8 cellular contexts compared by ENCODE assay signal in genomic region chr12:53046655-53047220, GRCh38. TPM values are rescaled to one million over a fixed set of nuclear protein-coding genes. Genes with fewer than 3 reads are reported as not detected.
DNase-seq lines count a peak whose midpoint lies in the region; ATAC-seq, FAIRE-seq and TF ChIP-seq lines count a peak whose summit lies in the region.

No MANE protein-coding gene starts in this region.

- H3K4me3 ChIP-seq in duodenal mucosa (ENCODE audit: low read depth in 1 of 2, low read length in 2 of 2) (peak overlapping the region; percentile 94 to 95), right lobe of liver (peak overlapping the region; percentile 59 to 72 (median 67))

- no peaks in the 10 kb centered on the region for H3K36me3 ChIP-seq in duodenal mucosa (ENCODE audit: control insufficient read depth in 1 of 2, insufficient read depth in 2 of 2, low read length in 2 of 2)
- H3K36me3 ChIP-seq in right lobe of liver, result peaks cover 0 to 3% (median 0%) of the 10 kb centered on the region in 4 donors

- peak overlapping the region; percentile 98 to 99 for H3K9ac ChIP-seq in duodenal mucosa (ENCODE audit: low read depth in 1 of 2, low read length in 2 of 2)

- no peaks in the 10 kb centered on the region for H3K9me3 ChIP-seq in duodenal mucosa (ENCODE audit: control insufficient read depth in 1 of 2, low read length in 2 of 2)
- no peaks in the 10 kb centered on the region for H3K9me3 ChIP-seq in right lobe of liver

- peak; percentile 31 for ATAC-seq in GM21825 (IDR thresholded peaks at IDR 0.05; ENCODE audit: unreplicated experiment)
- ATAC-seq in right lobe of liver, result peak; percentile 23 to 61 (median 48)

- H3K4me1 ChIP-seq in duodenal mucosa (ENCODE audit: control insufficient read depth in 1 of 2, insufficient read depth in 2 of 2, low read length in 2 of 2) (peaks cover 57 to 59% of the 10 kb centered on the region in 2 donors), right lobe of liver (peaks cover 0 to 39% (median 11%) of the 10 kb centered on the region in 4 donors)

- intact Hi-C loops in right lobe of liver (cut with DNase I), result no loop called here

- no peaks in the 10 kb centered on the region for H3K27me3 ChIP-seq in duodenal mucosa (ENCODE audit: control insufficient read depth in 1 of 2, insufficient read depth in 2 of 2, low read length in 2 of 2)
- H3K27me3 ChIP-seq in right lobe of liver, result no peaks in the 10 kb centered on the region

- DNase-seq in Daoy (ENCODE audit: low read depth) (peak; percentile 78), M059J (ENCODE audit: low read depth) (peak; percentile 92), right lobe of liver (peak in 2 of 3 donors; percentile 94 to 96), GM12891 (ENCODE audit: insufficient read length, low spot score) (no peak)
- peak; percentile 29 to 41 for DNase-seq in stimulated activated CD4-positive, alpha-beta T cell treated with anti-CD3 and anti-CD28 coated beads, Interleukin-4, amount 100 ng/mL, for 48 hours (ENCODE audit: low read depth in 2 of 2)

- H3K27ac ChIP-seq in VCaP (peak overlapping the region; percentile 95), duodenal mucosa (ENCODE audit: low read depth, low read length) (peak overlapping the region; percentile 94), right lobe of liver (peak overlapping the region; percentile 87 to 97 (median 93))

- no peak for TF ChIP-seq CTCF in VCaP (conservative IDR thresholded peaks at IDR 0.05)
- TF ChIP-seq CTCF in right lobe of liver (IDR thresholded peaks at IDR 0.05), result no peak

- WGBS in right lobe of liver (ENCODE audit: insufficient coverage, low coverage, low lambda C conversion rate, missing lambda C conversion rate), result 1% methylated on average over 26 of the region's 44 CpGs

- TF ChIP-seq POLR2A in right lobe of liver (IDR thresholded peaks at IDR 0.05) (peak; percentile 92), GM12891 (IDR thresholded peaks at IDR 0.05; ENCODE audit: low read depth, low read length) (no peak)

- no peak for FAIRE-seq in GM12891 (lab: Jason Lieb, UNC)

TF ChIP-seq in GM12891, 5 proteins besides CTCF, POLR2A, EP300 and RAD21:
- TF ChIP-seq PAX5 (IDR thresholded peaks at IDR 0.05; ENCODE audit: insufficient read depth, low read length, severe bottlenecking) (no peak), SPI1 (IDR thresholded peaks at IDR 0.05; ENCODE audit: low read depth, low read length) (no peak), TAF1 (IDR thresholded peaks at IDR 0.05; ENCODE audit: low read depth, low read length) (no peak), POU2F2 (IDR thresholded peaks at IDR 0.05; ENCODE audit: low read depth, low read length) (no peak), POLR2AphosphoS5 (IDR thresholded peaks at IDR 0.05; ENCODE audit: low read depth, low read length) (no peak)

RNA-seq across cellular contexts. Expression of gene TNS2, which starts 3.1 kb away (rescaled TPM):
- total RNA-seq in Daoy (2014; rRNA removed; shearing (Covaris generic)), result 7.0 and 8.2 TPM in 2 replicates
- total RNA-seq in M059J (2014; rRNA removed; shearing (Covaris generic)), result 31.1 and 39.9 TPM in 2 replicates
- total RNA-seq in right lobe of liver, result 100 to 1,000 TPM in 3 of 6 experiments, 10 to 100 TPM in 3; 50.5 to 139 (median 86.9) TPM
- polyA plus RNA-seq in GM12891 (2012; ENCODE audit: low read depth, missing spikeins), result 0.32 TPM

RNA-seq across cellular contexts. Expression of gene SPRYD3, which starts 32.5 kb away (rescaled TPM):
- total RNA-seq in Daoy (2014; rRNA removed; shearing (Covaris generic)), result 22.2 and 23.8 TPM in 2 replicates
- total RNA-seq in M059J (2014; rRNA removed; shearing (Covaris generic)), result 11.2 and 15.4 TPM in 2 replicates
- 10 to 100 TPM; 12.3 to 18.2 (median 14.4) TPM for total RNA-seq in right lobe of liver
- 13.4 TPM for polyA plus RNA-seq in GM12891 (2012; ENCODE audit: low read depth, missing spikeins)

RNA-seq across cellular contexts. Expression of gene EIF4B, which starts 40.5 kb away (rescaled TPM):
- total RNA-seq in Daoy (2014; rRNA removed; shearing (Covaris generic)), result 650 and 689 TPM in 2 replicates
- 248 and 279 TPM in 2 replicates for total RNA-seq in M059J (2014; rRNA removed; shearing (Covaris generic))
- total RNA-seq in right lobe of liver, result 100 to 1,000 TPM; 143 to 270 (median 180) TPM
- polyA plus RNA-seq in GM12891 (2012; ENCODE audit: low read depth, missing spikeins), result 328 TPM

RNA-seq across cellular contexts. Expression of gene IGFBP6, which starts 50.7 kb away (rescaled TPM):
- 53.5 and 68.5 TPM in 2 replicates for total RNA-seq in Daoy (2014; rRNA removed; shearing (Covaris generic))
- 318 and 394 TPM in 2 replicates for total RNA-seq in M059J (2014; rRNA removed; shearing (Covaris generic))
- 10 to 100 TPM in 2 of 6 experiments, 1 to 10 TPM in 4; 1.7 to 25.4 (median 4.9) TPM for total RNA-seq in right lobe of liver
- polyA plus RNA-seq in GM12891 (2012; ENCODE audit: low read depth, missing spikeins), result not detected

RNA-seq across cellular contexts. Expression of gene SOAT2, which starts 56.5 kb away (rescaled TPM):
- total RNA-seq in Daoy (2014; rRNA removed; shearing (Covaris generic)), result not detected in 2 replicates
- 0.22 TPM in 1 of 2 replicates, not detected in the other for total RNA-seq in M059J (2014; rRNA removed; shearing (Covaris generic))
- 1 to 10 TPM in 3 of 6 experiments, under 1 TPM in 3; 0.62 to 3.4 (median 0.99) TPM for total RNA-seq in right lobe of liver
- polyA plus RNA-seq in GM12891 (2012; ENCODE audit: low read depth, missing spikeins), result not detected
